Comparison of ENCODE assay signal across 1 cellular context in genomic region chr5:135326296-135327240, GRCh38.
TF ChIP-seq lines count a peak whose summit lies in the region.

No MANE protein-coding gene starts in this region.

TF ChIP-seq in IMR-90, 13 proteins besides CTCF, POLR2A, EP300 and RAD21:
- TF ChIP-seq ELK1 (IDR thresholded peaks at IDR 0.05; ENCODE audit: borderline replicate concordance, low read depth, low read length) (no peak), NFE2L2 (IDR thresholded peaks at IDR 0.05; ENCODE audit: low read depth, low read length) (no peak), MAZ (IDR thresholded peaks at IDR 0.05; ENCODE audit: borderline replicate concordance, low read depth, low read length) (no peak), SMC3 (IDR thresholded peaks at IDR 0.05; ENCODE audit: low read depth, low read length) (no peak), USF2 (IDR thresholded peaks at IDR 0.05; ENCODE audit: low read depth, low read length) (no peak), RCOR1 (IDR thresholded peaks at IDR 0.05; ENCODE audit: insufficient replicate concordance, low read length) (no peak)
TF ChIP-seq in IMR-90: peak in this region for 0.
